Comparison of ENCODE assay signal across 15 cellular contexts in the genomic region with DNA sequence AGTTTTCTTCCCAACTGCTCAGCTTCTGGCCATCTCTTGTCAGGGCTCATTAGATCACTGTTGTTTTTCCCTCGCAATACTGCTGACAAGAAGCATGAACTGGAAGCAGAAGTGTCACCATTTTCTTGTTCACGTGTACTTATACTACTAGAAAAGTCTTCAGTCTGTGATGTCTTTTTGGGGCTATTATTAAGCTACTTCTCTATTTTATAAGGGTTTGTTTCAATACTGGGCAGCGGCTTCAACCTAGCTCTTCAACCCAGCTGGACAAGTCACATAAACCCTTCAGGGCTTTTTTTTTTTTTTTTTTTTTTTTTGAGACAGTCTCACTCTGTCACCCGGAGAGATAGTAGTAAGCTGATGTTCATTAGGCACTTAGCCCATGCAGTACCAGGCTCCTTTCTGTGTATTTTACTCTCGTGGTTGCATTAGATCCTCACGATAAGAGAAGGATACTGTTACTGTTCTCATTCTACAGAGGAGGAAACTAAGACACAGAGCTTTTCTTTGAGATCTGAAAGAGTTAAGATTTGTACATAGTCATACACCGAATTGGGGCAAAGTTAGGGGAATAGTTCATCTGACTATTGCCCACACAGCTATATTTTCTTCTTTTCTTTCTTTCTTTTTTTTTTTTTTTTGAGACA. TPM values are rescaled to one million over a fixed set of nuclear protein-coding genes. Genes with fewer than 3 reads are reported as not detected.
DNase-seq lines count a peak whose midpoint lies in the region; ATAC-seq and TF ChIP-seq lines count a peak whose summit lies in the region.
"Had no signal": no experiment of that assay in that cellular context is flagged by ENCODE, and none has a peak within 500 bp of the region (broad histone marks: within the 10 kb centered on the region; RNA-seq: fewer than 3 reads in every experiment).

No MANE protein-coding gene starts in this region.

- peak; percentile 44 for ATAC-seq in central memory CD8-positive, alpha-beta T cell (replicated peaks; ENCODE audit: extremely low read depth, poor library complexity, severe bottlenecking)
- ATAC-seq in gastrocnemius medialis, result no peak
- no peak for ATAC-seq in HG02840 (IDR thresholded peaks at IDR 0.05; ENCODE audit: low FRiP score, unreplicated experiment)
- ATAC-seq: foreskin keratinocyte had no signal

- no peak for TF ChIP-seq POLR2A in gastrocnemius medialis (IDR thresholded peaks at IDR 0.05)

- H3K27ac ChIP-seq in gastrocnemius medialis, result peak overlapping the region; percentile 67 to 85 (median 76)
- H3K27ac ChIP-seq: colonic mucosa, foreskin keratinocyte, parathyroid adenoma had no signal

- H3K9me3 Mint-ChIP-seq in activated CD4-positive, alpha-beta memory T cell treated with anti-CD3 and anti-CD28 coated beads for 36 hours, result no peaks in the 10 kb centered on the region
- no peaks in the 10 kb centered on the region for H3K9me3 Mint-ChIP-seq in activated CD4-positive, alpha-beta memory T cell treated with anti-CD3 and anti-CD28 coated beads, Interleukin-2, amount 10 ng/mL, durations not matched to agents 7 days and 5 days
- H3K9me3 Mint-ChIP-seq in central memory CD8-positive, alpha-beta T cell, result no peaks in the 10 kb centered on the region

- no peaks in the 10 kb centered on the region for H3K9me3 ChIP-seq in gastrocnemius medialis
- H3K9me3 ChIP-seq: colonic mucosa had no signal

- POLR2A ChIA-PET in activated CD4-positive, alpha-beta memory T cell treated with anti-CD3 and anti-CD28 coated beads for 36 hours (lab: Charles Lee), result interaction anchor here (0.7 to 2.5 kb wide), 10 partner anchors 8 to 50 kb away, joined by 3 to 11 read pairs (median 5); no protein-coding TSS in a partner anchor
- POLR2A ChIA-PET in activated CD4-positive, alpha-beta memory T cell treated with anti-CD3 and anti-CD28 coated beads, Interleukin-2, amount 10 ng/mL, durations not matched to agents 7 days and 5 days (lab: Charles Lee), result interaction anchor here (0.9 to 2.5 kb wide), 11 partner anchors 8 to 77 kb away, joined by 3 to 28 read pairs (median 5); no protein-coding TSS in a partner anchor

- TF ChIP-seq CTCF in gastrocnemius medialis (IDR thresholded peaks at IDR 0.05 in 4 of 5, conservative IDR thresholded peaks at IDR 0.05 in 1 of 5), result no peak

- no peak for DNase-seq in activated CD4-positive, alpha-beta memory T cell treated with anti-CD3 and anti-CD28 coated beads for 36 hours
- no peak for DNase-seq in activated CD4-positive, alpha-beta memory T cell treated with anti-CD3 and anti-CD28 coated beads, Interleukin-2, amount 10 ng/mL, durations not matched to agents 7 days and 5 days
- peak; percentile 43 for DNase-seq in NAMALWA (ENCODE audit: low spot score)
- no peak for DNase-seq in central memory CD8-positive, alpha-beta T cell (ENCODE audit: low spot score in 2 of 2)
- no peak for DNase-seq in gastrocnemius medialis
- DNase-seq in central memory CD4-positive, alpha-beta T cell, result no peak
- DNase-seq in AG20443 (ENCODE audit: low spot score), result no peak
- DNase-seq: activated gamma-delta T cell treated with Interleukin-2 at 50 U/mL for 16 hours; colonic mucosa; foreskin keratinocyte; NCI-H187; OCI-M1; stimulated activated CD4-positive, alpha-beta T cell treated with anti-CD3 and anti-CD28 coated beads, Interleukin-4, amount 100 ng/mL, for 24 hours had no signal

- no peak overlapping the region for H3K4me3 Mint-ChIP-seq in activated CD4-positive, alpha-beta memory T cell treated with anti-CD3 and anti-CD28 coated beads for 36 hours
- H3K4me3 Mint-ChIP-seq in activated CD4-positive, alpha-beta memory T cell treated with anti-CD3 and anti-CD28 coated beads, Interleukin-2, amount 10 ng/mL, durations not matched to agents 7 days and 5 days, result no peak overlapping the region
- peak overlapping the region; percentile 12 for H3K4me3 Mint-ChIP-seq in central memory CD8-positive, alpha-beta T cell

- peaks cover 9% of the 10 kb centered on the region for H3K36me3 Mint-ChIP-seq in activated CD4-positive, alpha-beta memory T cell treated with anti-CD3 and anti-CD28 coated beads for 36 hours
- peaks cover 57% of the 10 kb centered on the region for H3K36me3 Mint-ChIP-seq in activated CD4-positive, alpha-beta memory T cell treated with anti-CD3 and anti-CD28 coated beads, Interleukin-2, amount 10 ng/mL, durations not matched to agents 7 days and 5 days (ENCODE audit: low read depth)
- H3K36me3 Mint-ChIP-seq in central memory CD8-positive, alpha-beta T cell (ENCODE audit: insufficient read depth), result peaks cover 15% of the 10 kb centered on the region

- intact Hi-C loops in activated CD4-positive, alpha-beta memory T cell treated with anti-CD3 and anti-CD28 coated beads for 36 hours (cut with micrococcal nuclease), result loop anchor here (1.0 kb wide), 1 partner anchor 9 kb away; no protein-coding TSS in a partner anchor
- intact Hi-C loops in gastrocnemius medialis (cut with DNase I; ENCODE audit: low total_unique reads), result no loop called here

- peaks cover 70% of the 10 kb centered on the region for H3K4me1 Mint-ChIP-seq in activated CD4-positive, alpha-beta memory T cell treated with anti-CD3 and anti-CD28 coated beads for 36 hours (ENCODE audit: low read depth)
- H3K4me1 Mint-ChIP-seq in activated CD4-positive, alpha-beta memory T cell treated with anti-CD3 and anti-CD28 coated beads, Interleukin-2, amount 10 ng/mL, durations not matched to agents 7 days and 5 days, result peaks cover 66% of the 10 kb centered on the region
- peaks cover 79% of the 10 kb centered on the region for H3K4me1 Mint-ChIP-seq in central memory CD8-positive, alpha-beta T cell

- H3K36me3 ChIP-seq in gastrocnemius medialis, result no peaks in the 10 kb centered on the region
- H3K36me3 ChIP-seq: colonic mucosa had no signal

- no peaks in the 10 kb centered on the region for H3K27me3 Mint-ChIP-seq in activated CD4-positive, alpha-beta memory T cell treated with anti-CD3 and anti-CD28 coated beads for 36 hours
- no peaks in the 10 kb centered on the region for H3K27me3 Mint-ChIP-seq in activated CD4-positive, alpha-beta memory T cell treated with anti-CD3 and anti-CD28 coated beads, Interleukin-2, amount 10 ng/mL, durations not matched to agents 7 days and 5 days
- no peaks in the 10 kb centered on the region for H3K27me3 Mint-ChIP-seq in central memory CD8-positive, alpha-beta T cell

- CTCF ChIA-PET in activated CD4-positive, alpha-beta memory T cell treated with anti-CD3 and anti-CD28 coated beads for 36 hours (lab: Charles Lee), result interaction anchor here (1.1 to 2.1 kb wide), 6 partner anchors 9 to 128 kb away, joined by 3 to 9 read pairs (median 6); no protein-coding TSS in a partner anchor
- CTCF ChIA-PET in activated CD4-positive, alpha-beta memory T cell treated with anti-CD3 and anti-CD28 coated beads, Interleukin-2, amount 10 ng/mL, durations not matched to agents 7 days and 5 days (lab: Charles Lee), result interaction anchor here (0.7 to 1.7 kb wide), 7 partner anchors 8 to 51 kb away, joined by 3 to 16 read pairs (median 6); no protein-coding TSS in a partner anchor

- peak overlapping the region; percentile 86 for H3K27ac Mint-ChIP-seq in activated CD4-positive, alpha-beta memory T cell treated with anti-CD3 and anti-CD28 coated beads for 36 hours
- no peak overlapping the region for H3K27ac Mint-ChIP-seq in activated CD4-positive, alpha-beta memory T cell treated with anti-CD3 and anti-CD28 coated beads, Interleukin-2, amount 10 ng/mL, durations not matched to agents 7 days and 5 days
- peak overlapping the region; percentile 79 for H3K27ac Mint-ChIP-seq in central memory CD8-positive, alpha-beta T cell (ENCODE audit: low read depth)

- H3K4me3 ChIP-seq in gastrocnemius medialis, result no peak overlapping the region
- H3K4me3 ChIP-seq: colonic mucosa had no signal

- in situ Hi-C loops in gastrocnemius medialis (cut with MboI; ENCODE audit: low sequenced_read_pairs in 4 of 4), result no loop called here

- H3K27me3 ChIP-seq in gastrocnemius medialis, result no peaks in the 10 kb centered on the region
- H3K27me3 ChIP-seq: colonic mucosa, foreskin keratinocyte had no signal

- peaks cover 66 to 76% of the 10 kb centered on the region in 2 donors for H3K4me1 ChIP-seq in gastrocnemius medialis
- H3K4me1 ChIP-seq: colonic mucosa, parathyroid adenoma had no signal

RNA-seq across cellular contexts. Expression of gene RAPGEF1, which starts 20.5 kb away (rescaled TPM):
- total RNA-seq in activated CD4-positive, alpha-beta memory T cell treated with anti-CD3 and anti-CD28 coated beads for 36 hours, result 10 to 100 TPM; 91.9 to 92.3 TPM
- total RNA-seq in activated CD4-positive, alpha-beta memory T cell treated with anti-CD3 and anti-CD28 coated beads, Interleukin-2, amount 10 ng/mL, durations not matched to agents 7 days and 5 days, result 100 to 1,000 TPM; 149 to 158 TPM
- 100 to 1,000 TPM; 123 to 296 (median 217) TPM for total RNA-seq in gastrocnemius medialis
